Comparison of ENCODE assay signal across 22 cellular contexts in genomic region chr16:87708181-87708580, GRCh38. TPM values are rescaled to one million over a fixed set of nuclear protein-coding genes. Genes with fewer than 3 reads are reported as not detected.
A peak's percentile ranks its signal among the peaks of the same experiment; 100 is the strongest.
DNase-seq lines count a peak whose midpoint lies in the region; ATAC-seq, FAIRE-seq and TF ChIP-seq lines count a peak whose summit lies in the region.
"Had no signal": no experiment of that assay in that cellular context is flagged by ENCODE, and none has a peak within 500 bp of the region (broad histone marks: within the 10 kb centered on the region; RNA-seq: fewer than 3 reads in every experiment).

No MANE protein-coding gene starts in this region.

- no peaks in the 10 kb centered on the region for H3K27me3 ChIP-seq in HUES6 (ENCODE audit: control insufficient read depth, insufficient read depth, low read length)
- no peaks in the 10 kb centered on the region for H3K27me3 ChIP-seq in neural progenitor cell

- H3K27me3 Mint-ChIP-seq in activated naive CD4-positive, alpha-beta T cell treated with anti-CD3 and anti-CD28 coated beads, Interleukin-2, amount 50 U/mL, for 24 hours: no peaks in the 10 kb centered on the region
- no peaks in the 10 kb centered on the region for H3K27me3 Mint-ChIP-seq in central memory CD8-positive, alpha-beta T cell
- H3K27me3 Mint-ChIP-seq in neural progenitor cell (ENCODE audit: insufficient read depth, low read depth) (no peaks in the 10 kb centered on the region), progenitor cell of endocrine pancreas (peaks cover 10% of the 10 kb centered on the region)

- no peak overlapping the region for H3K4me2 ChIP-seq in neural progenitor cell

- H3K79me2 ChIP-seq in neural progenitor cell (ENCODE audit: low read depth): peaks cover 6% of the 10 kb centered on the region

- no peaks in the 10 kb centered on the region for H3K9me3 Mint-ChIP-seq in activated naive CD4-positive, alpha-beta T cell treated with anti-CD3 and anti-CD28 coated beads, Interleukin-2, amount 50 U/mL, for 24 hours
- H3K9me3 Mint-ChIP-seq in activated naive CD4-positive, alpha-beta T cell treated with anti-CD3 and anti-CD28 coated beads, Interleukin-2, amount 50 U/mL, for 72 hours: no peaks in the 10 kb centered on the region
- no peaks in the 10 kb centered on the region for H3K9me3 Mint-ChIP-seq in central memory CD8-positive, alpha-beta T cell
- H3K9me3 Mint-ChIP-seq in neural progenitor cell: no peaks in the 10 kb centered on the region
- no peaks in the 10 kb centered on the region for H3K9me3 Mint-ChIP-seq in progenitor cell of endocrine pancreas (ENCODE audit: low read depth)

- peaks cover 14% of the 10 kb centered on the region for H4K20me1 ChIP-seq in neural progenitor cell (ENCODE audit: low read depth)

- H3K4me3 ChIP-seq in HUES6 (ENCODE audit: low read depth, low read length): no peak overlapping the region
- H3K4me3 ChIP-seq in neural progenitor cell: no peak overlapping the region

- no peak for TF ChIP-seq CTCF in neural progenitor cell (IDR thresholded peaks at IDR 0.05)
- TF ChIP-seq CTCF in progenitor cell of endocrine pancreas (IDR thresholded peaks at IDR 0.05; ENCODE audit: unreplicated experiment): no peak

- no peak for DNase-seq in activated naive CD4-positive, alpha-beta T cell treated with anti-CD3 and anti-CD28 coated beads, Interleukin-2, amount 50 U/mL, for 72 hours (ENCODE audit: low spot score in 2 of 2)
- no peak for DNase-seq in central memory CD8-positive, alpha-beta T cell (ENCODE audit: low spot score in 2 of 2)
- DNase-seq in neural progenitor cell (ENCODE audit: low spot score): no peak
- no peak for DNase-seq in progenitor cell of endocrine pancreas (ENCODE audit: low spot score, unreplicated experiment)
- DNase-seq in stimulated activated CD8-positive, alpha-beta memory T cell treated with anti-CD3 and anti-CD28 coated beads, Interleukin-4, amount 100 ng/mL, for 48 hours: no peak
- DNase-seq in HTR-8/SVneo (ENCODE audit: insufficient read length, low spot score): no peak
- DNase-seq: 8988T; GDM1; NCI-H1105; NCI-H146; NCI-H2029; NCI-H2171; NCI-H345; NCI-H524; NCI-H774; NK-92 treated with Interleukin-12 subunit alpha and Interleukin-12 subunit beta, amount 100 ng/mL, for 24 hours had no signal

- H3K4me1 Mint-ChIP-seq in activated naive CD4-positive, alpha-beta T cell treated with anti-CD3 and anti-CD28 coated beads, Interleukin-2, amount 50 U/mL, for 24 hours: peaks cover 25% of the 10 kb centered on the region
- H3K4me1 Mint-ChIP-seq in central memory CD8-positive, alpha-beta T cell: peaks cover 26% of the 10 kb centered on the region
- H3K4me1 Mint-ChIP-seq in neural progenitor cell (peaks cover 10% of the 10 kb centered on the region), progenitor cell of endocrine pancreas (ENCODE audit: low read depth) (peaks cover 16% of the 10 kb centered on the region)

- no peak overlapping the region for H2AFZ ChIP-seq in neural progenitor cell (replicated peaks)

- H3K36me3 Mint-ChIP-seq in activated naive CD4-positive, alpha-beta T cell treated with anti-CD3 and anti-CD28 coated beads, Interleukin-2, amount 50 U/mL, for 24 hours: peaks cover 6% of the 10 kb centered on the region
- peaks cover 5 to 10% of the 10 kb centered on the region in 2 donors for H3K36me3 Mint-ChIP-seq in activated naive CD4-positive, alpha-beta T cell treated with anti-CD3 and anti-CD28 coated beads, Interleukin-2, amount 50 U/mL, for 72 hours
- H3K36me3 Mint-ChIP-seq in central memory CD8-positive, alpha-beta T cell (ENCODE audit: insufficient read depth): peaks cover 32% of the 10 kb centered on the region
- H3K36me3 Mint-ChIP-seq in neural progenitor cell (peaks cover 8% of the 10 kb centered on the region), progenitor cell of endocrine pancreas (ENCODE audit: insufficient read depth) (peaks cover 18% of the 10 kb centered on the region)

- H3K9ac ChIP-seq in HUES6 (ENCODE audit: low read length) (no peak overlapping the region), neural progenitor cell (no peak overlapping the region)

- peak overlapping the region; percentile 30 for H3K27ac Mint-ChIP-seq in activated naive CD4-positive, alpha-beta T cell treated with anti-CD3 and anti-CD28 coated beads, Interleukin-2, amount 50 U/mL, for 24 hours
- H3K27ac Mint-ChIP-seq in activated naive CD4-positive, alpha-beta T cell treated with anti-CD3 and anti-CD28 coated beads, Interleukin-2, amount 50 U/mL, for 72 hours: peak overlapping the region in 1 of 2 donors; percentile 89
- peak overlapping the region; percentile 71 for H3K27ac Mint-ChIP-seq in central memory CD8-positive, alpha-beta T cell (ENCODE audit: low read depth)
- peak overlapping the region; percentile 4 for H3K27ac Mint-ChIP-seq in neural progenitor cell
- H3K27ac Mint-ChIP-seq in progenitor cell of endocrine pancreas: no peak overlapping the region

- H3K27ac ChIP-seq in HUES6 (ENCODE audit: low read depth, low read length): 0 out of 2 replicates have a peak overlapping the region, but pooled peaks have one; percentile 18
- no peak overlapping the region for H3K27ac ChIP-seq in neural progenitor cell
- H3K27ac ChIP-seq: C4-2B had no signal

- peaks cover 9% of the 10 kb centered on the region; the same call in 1 of the 2 replicates for H3K4me1 ChIP-seq in HUES6 (ENCODE audit: control insufficient read depth, insufficient read depth, low read length)
- peaks cover 18% of the 10 kb centered on the region for H3K4me1 ChIP-seq in neural progenitor cell

- ATAC-seq in activated naive CD4-positive, alpha-beta T cell treated with anti-CD3 and anti-CD28 coated beads, Interleukin-2, amount 50 U/mL, for 72 hours: no peak
- ATAC-seq in central memory CD8-positive, alpha-beta T cell (replicated peaks; ENCODE audit: extremely low read depth, poor library complexity, severe bottlenecking): no peak
- ATAC-seq: Panc1, SK-N-SH treated with all-trans-retinoic acid at 6 μM for 48 hours had no signal

- FAIRE-seq in HTR-8/SVneo (lab: Jason Lieb, UNC): no peak
- FAIRE-seq: H1 had no signal

- H3K9me3 ChIP-seq in HUES6 (ENCODE audit: control insufficient read depth, insufficient read depth, low read depth, low read length): no peaks in the 10 kb centered on the region
- H3K9me3 ChIP-seq in neural progenitor cell (ENCODE audit: low read depth): no peaks in the 10 kb centered on the region

- H3K36me3 ChIP-seq in HUES6 (ENCODE audit: control insufficient read depth, insufficient read depth, low read length): peaks cover 74% of the 10 kb centered on the region
- H3K36me3 ChIP-seq in neural progenitor cell: no peaks in the 10 kb centered on the region

- no peak overlapping the region for H3K4me3 Mint-ChIP-seq in activated naive CD4-positive, alpha-beta T cell treated with anti-CD3 and anti-CD28 coated beads, Interleukin-2, amount 50 U/mL, for 24 hours
- H3K4me3 Mint-ChIP-seq in central memory CD8-positive, alpha-beta T cell: no peak overlapping the region
- H3K4me3 Mint-ChIP-seq in neural progenitor cell (no peak overlapping the region), progenitor cell of endocrine pancreas (ENCODE audit: low read depth) (no peak overlapping the region)

- no peaks in the 10 kb centered on the region for H3F3A ChIP-seq in neural progenitor cell (ENCODE audit: low read depth)

RNA-seq across cellular contexts. Expression of gene KLHDC4, which starts 57.6 kb away (rescaled TPM):
- total RNA-seq in activated naive CD4-positive, alpha-beta T cell treated with anti-CD3 and anti-CD28 coated beads, Interleukin-2, amount 50 U/mL, for 72 hours: 100 to 1,000 TPM in 1 of 2 donors, 10 to 100 TPM in 1; 75.4 to 114 TPM
- 19.2 and 30.5 TPM in 2 replicates for total RNA-seq in neural progenitor cell (ENCODE audit: low replicate concordance)
- total RNA-seq in progenitor cell of endocrine pancreas: 58.8 and 68.7 TPM in 2 replicates
